8 cellular contexts compared by ENCODE assay signal in the genomic region with DNA sequence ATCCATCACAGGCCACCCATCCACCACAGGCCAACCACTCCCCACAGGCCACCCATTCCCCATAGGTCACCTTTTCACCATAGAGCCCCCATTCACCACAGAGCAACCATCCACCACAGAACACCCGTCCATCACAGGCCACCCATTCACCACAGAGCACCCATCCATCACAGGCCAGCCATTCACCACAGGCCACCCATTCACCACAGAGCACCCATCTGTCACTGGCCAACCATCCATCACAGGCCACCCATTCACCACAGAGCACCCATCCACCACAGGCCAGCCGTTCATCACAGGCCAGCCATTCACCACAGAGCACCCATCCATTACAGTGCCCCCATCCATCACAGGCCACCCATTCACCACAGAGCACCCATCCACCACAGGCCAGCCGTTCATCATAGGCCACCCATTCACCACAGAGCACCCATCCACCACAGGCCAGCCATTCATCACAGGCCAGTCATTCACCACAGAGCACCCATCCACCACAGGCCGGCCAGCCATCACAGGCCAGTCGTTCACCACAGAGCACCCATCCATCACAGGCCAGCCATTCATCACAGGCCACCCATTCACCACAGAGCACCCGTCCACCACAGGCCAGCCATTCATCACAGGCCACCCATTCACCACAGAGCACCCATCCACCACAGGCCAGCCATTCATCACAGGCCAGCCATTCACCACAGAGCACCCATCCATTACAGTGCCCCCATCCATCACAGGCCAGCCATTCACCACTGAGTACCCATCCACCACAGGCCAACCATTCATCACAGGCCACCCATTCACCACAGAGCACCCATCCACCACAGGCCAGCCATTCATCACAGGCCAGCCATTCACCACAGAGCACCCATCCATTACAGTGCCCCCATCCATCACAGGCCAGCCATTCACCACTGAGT. TPM values are rescaled to one million over a fixed set of nuclear protein-coding genes. Genes with fewer than 3 reads are reported as not detected.
DNase-seq lines count a peak whose midpoint lies in the region; FAIRE-seq and TF ChIP-seq lines count a peak whose summit lies in the region.
"Not testable (repeated sequence)": the region's sequence is repeated elsewhere in the genome, so short reads cannot be mapped to it uniquely, and the experiment has no call there.
"Had no signal": no experiment of that assay in that cellular context is flagged by ENCODE, and none has a peak within 500 bp of the region (broad histone marks: within the 10 kb centered on the region; RNA-seq: fewer than 3 reads in every experiment).

No MANE protein-coding gene starts in this region.

- not testable (repeated sequence) for H3K4me3 ChIP-seq in esophagus muscularis mucosa

- not testable (repeated sequence) for TF ChIP-seq CTCF in esophagus muscularis mucosa (IDR thresholded peaks at IDR 0.05); osteocyte (IDR thresholded peaks at IDR 0.05)

- not testable (repeated sequence) for H3K27ac Mint-ChIP-seq in osteocyte (ENCODE audit: unreplicated experiment)

- not testable (repeated sequence) for H3K4me3 Mint-ChIP-seq in osteocyte (ENCODE audit: unreplicated experiment)

- H3K4me1 Mint-ChIP-seq in osteocyte (ENCODE audit: unreplicated experiment), result not testable (repeated sequence)

- DNase-seq in RCC 7860 (ENCODE audit: low spot score), result peak; percentile 72
- DNase-seq in activated effector memory CD4-positive, alpha-beta T cell treated with anti-CD3 and anti-CD28 coated beads, Interleukin-2, amount 50 U/mL, for 16 hours, result peak; percentile 28
- DNase-seq in esophagus muscularis mucosa (ENCODE audit: extremely low spot score), result peak; percentile 84
- peak; percentile 52 for DNase-seq in kidney tubule cell (ENCODE audit: low spot score)
- DNase-seq in osteocyte (ENCODE audit: extremely low spot score, unreplicated experiment), result peak; percentile 53
- DNase-seq in renal cortical epithelial cell (ENCODE audit: low read depth), result peak; percentile 23

- not testable (repeated sequence) for TF ChIP-seq EP300 in esophagus muscularis mucosa (IDR thresholded peaks at IDR 0.05)

- H3K27me3 Mint-ChIP-seq in osteocyte (ENCODE audit: unreplicated experiment), result not testable (repeated sequence)

- not testable (repeated sequence) for H3K36me3 ChIP-seq in esophagus muscularis mucosa

- intact Hi-C loops in esophagus muscularis mucosa (cut with DNase I), result not testable (repeated sequence)

- H3K9me3 Mint-ChIP-seq in osteocyte (ENCODE audit: unreplicated experiment), result not testable (repeated sequence)

- not testable (repeated sequence) for FAIRE-seq in RCC 7860 (lab: Jason Lieb, UNC)

- not testable (repeated sequence) for H3K4me1 ChIP-seq in esophagus muscularis mucosa

- 86% methylated on average over 6 of the region's 6 CpGs for WGBS in esophagus muscularis mucosa

- not testable (repeated sequence) for H3K36me3 Mint-ChIP-seq in osteocyte (ENCODE audit: unreplicated experiment)

- not testable (repeated sequence) for H3K9me3 ChIP-seq in esophagus muscularis mucosa

- not testable (repeated sequence) for H3K27ac ChIP-seq in esophagus muscularis mucosa (replicated peaks in 1 of 4)

- H3K27me3 ChIP-seq in esophagus muscularis mucosa, result not testable (repeated sequence)

- not testable (repeated sequence) for TF ChIP-seq POLR2A in esophagus muscularis mucosa (IDR thresholded peaks at IDR 0.05; ENCODE audit: low read depth)

RNA-seq across cellular contexts. Expression of a gene that starts 32.5 kb away (rescaled TPM):
- total RNA-seq in esophagus muscularis mucosa (under 1 TPM in 1 of 4 donors, not detected in 3; 0.11 TPM), osteocyte (0.35 and 0.55 TPM in 2 replicates), renal cortical epithelial cell (0.17 and 0.25 TPM in 2 replicates)
- total RNA-seq: CD4-positive, alpha-beta memory T cell; G401 had no signal

Comparison
In these comparisons a context has a peak if more than half of its experiments do, and no peak if none do; other contexts are left out.
1. DNase-seq: peak in every context shown above with its lines; median percentile 84 in esophagus muscularis mucosa; 72 in RCC 7860; 53 in osteocyte; 52 in kidney tubule cell; 28 in activated effector memory CD4-positive, alpha-beta T cell treated with anti-CD3 and anti-CD28 coated beads, Interleukin-2, amount 50 U/mL, for 16 hours; 23 in renal cortical epithelial cell.